20 cellular contexts compared by ENCODE assay signal in genomic region chr16:14131774-14132695, GRCh38.
DNase-seq lines count a peak whose midpoint lies in the region; ATAC-seq and TF ChIP-seq lines count a peak whose summit lies in the region.
"Had no signal": no experiment of that assay in that cellular context is flagged by ENCODE, and none has a peak within 500 bp of the region (broad histone marks: within the 10 kb centered on the region; RNA-seq: fewer than 3 reads in every experiment).

No MANE protein-coding gene starts in this region.

- H3K4me3 ChIP-seq in liver (ENCODE audit: low read depth in 1 of 3, low read length in 3 of 3) (no peak overlapping the region), brain microvascular endothelial cell (ENCODE audit: low read depth, low read length) (no peak overlapping the region)
- H3K4me3 ChIP-seq: breast epithelium, uterus had no signal

- H3K27ac ChIP-seq in liver (ENCODE audit: low read depth in 1 of 2, low read length in 2 of 2) (no peak overlapping the region), brain microvascular endothelial cell (no peak overlapping the region)
- H3K27ac ChIP-seq: breast epithelium, uterus had no signal

- peaks cover 0 to 3% (median 0%) of the 10 kb centered on the region in 4 donors for H3K4me1 ChIP-seq in liver (ENCODE audit: control insufficient read depth in 4 of 4, insufficient read depth in 4 of 4, low read length in 3 of 4)
- H3K4me1 ChIP-seq: breast epithelium, uterus had no signal

- H3K27me3 ChIP-seq in liver (ENCODE audit: control insufficient read depth in 4 of 4, insufficient read depth in 4 of 4, low read length in 3 of 4): no peaks in the 10 kb centered on the region
- H3K27me3 ChIP-seq in brain microvascular endothelial cell (replicated peaks): no peaks in the 10 kb centered on the region
- H3K27me3 ChIP-seq: breast epithelium, uterus had no signal

- no peak overlapping the region for H3K9ac ChIP-seq in liver (ENCODE audit: low read depth in 1 of 2, low read length in 2 of 2)

- DNase-seq in amniotic epithelial cell (ENCODE audit: low read depth) (peak; percentile 22), brain microvascular endothelial cell (no peak), NCI-H1930 (lab: John Stamatoyannopoulos, UW) (no peak), GM10248 (ENCODE audit: extremely low spot score) (no peak), activated T-cell treated with anti-CD3 and anti-CD28 coated beads for 4 hours (no peak)
- DNase-seq: activated CD8-positive, alpha-beta T cell treated with anti-CD3 and anti-CD28 coated beads for 36 hours; activated naive CD8-positive, alpha-beta T cell treated with anti-CD3 and anti-CD28 coated beads for 36 hours; activated T-cell treated with anti-CD3 and anti-CD28 coated beads, Interleukin-2, amount 50 U/mL, for 48 hours; CD4-positive, CD25-positive, alpha-beta regulatory T cell; left ventricle myocardium superior; NCI-H1105 treated with DMSO at 0.1 percent for 48 hours; NCI-H526; PC-3; stimulated activated CD4-positive, alpha-beta T cell treated with anti-CD3 and anti-CD28 coated beads, Interleukin-4, amount 100 ng/mL, for 1 hour; uterus had no signal

- 44% methylated on average over 4 of the region's 4 CpGs for WGBS in liver

- no peaks in the 10 kb centered on the region for H3K9me3 ChIP-seq in liver (ENCODE audit: control insufficient read depth in 4 of 4, low read length in 3 of 4)
- H3K9me3 ChIP-seq: breast epithelium, uterus had no signal

- in situ Hi-C loops in brain microvascular endothelial cell (cut with HindIII; ENCODE audit: low pct_ligation_motif_present, low sequenced_read_pairs): no loop called here

- H3K36me3 ChIP-seq in liver (ENCODE audit: control insufficient read depth in 4 of 4, insufficient read depth in 3 of 4, low read depth in 1 of 4, low read length in 3 of 4) (no peaks in the 10 kb centered on the region), brain microvascular endothelial cell (replicated peaks) (no peaks in the 10 kb centered on the region)
- H3K36me3 ChIP-seq: breast epithelium, uterus had no signal

- CTCF ChIA-PET in GM10248 (lab: Yijun Ruan, JAX): no interaction called here

- POLR2A ChIA-PET in GM10248 (lab: Yijun Ruan, JAX): no interaction called here

- ATAC-seq in GM19025 (IDR thresholded peaks at IDR 0.05; ENCODE audit: low read depth, unreplicated experiment): peak; percentile 24
- peak; percentile 16 for ATAC-seq in HG02938 (IDR thresholded peaks at IDR 0.05; ENCODE audit: unreplicated experiment)
- ATAC-seq: activated CD8-positive, alpha-beta T cell treated with anti-CD3 and anti-CD28 coated beads for 36 hours; left ventricle myocardium superior; WTC11 had no signal

- peak in 1 of 2 donors; percentile 6 for TF ChIP-seq RAD21 in liver (IDR thresholded peaks at IDR 0.05)

- TF ChIP-seq CTCF in liver (IDR thresholded peaks at IDR 0.05; ENCODE audit: low read depth, low read length, missing input control) (no peak), brain microvascular endothelial cell (IDR thresholded peaks at IDR 0.05; ENCODE audit: low read depth, low read length, missing control alignments) (no peak), GM10248 (IDR thresholded peaks at IDR 0.05; ENCODE audit: control extremely low read depth, extremely low read depth, low read depth, missing control alignments) (no peak)

TF ChIP-seq in liver, 16 proteins besides CTCF, POLR2A, EP300 and RAD21:
- TF ChIP-seq JUND (IDR thresholded peaks at IDR 0.05) (peak in 1 of 2 donors; percentile 27), ATF3 (IDR thresholded peaks at IDR 0.05) (no peak), MAX (IDR thresholded peaks at IDR 0.05) (no peak), FOXA2 (IDR thresholded peaks at IDR 0.05) (peak; percentile 13), SP1 (IDR thresholded peaks at IDR 0.05) (no peak), FOXA1 (IDR thresholded peaks at IDR 0.05) (no peak), RXRA (IDR thresholded peaks at IDR 0.05) (peak in 1 of 2 donors; percentile 40), ZBTB33 (IDR thresholded peaks at IDR 0.05) (no peak), TAF1 (conservative IDR thresholded peaks at IDR 0.05) (no peak), NR2F2 (IDR thresholded peaks at IDR 0.05) (no peak), HNF4G (IDR thresholded peaks at IDR 0.05) (no peak), REST (IDR thresholded peaks at IDR 0.05) (no peak), EGR1 (IDR thresholded peaks at IDR 0.05; ENCODE audit: low read depth in 2 of 2) (no peak), GABPA (IDR thresholded peaks at IDR 0.05 in 1 of 2, conservative IDR thresholded peaks at IDR 0.05 in 1 of 2) (no peak), YY1 (IDR thresholded peaks at IDR 0.05) (no peak), HNF4A (conservative IDR thresholded peaks at IDR 0.05) (peak; percentile 51 to 75)
